8 cellular contexts compared by ENCODE assay signal in genomic region chr7:100271716-100272537, GRCh38. TPM values are rescaled to one million over a fixed set of nuclear protein-coding genes. Genes with fewer than 3 reads are reported as not detected.
A peak's percentile ranks its signal among the peaks of the same experiment; 100 is the strongest.
DNase-seq lines count a peak whose midpoint lies in the region; FAIRE-seq and TF ChIP-seq lines count a peak whose summit lies in the region.

No MANE protein-coding gene starts in this region.

- no peak overlapping the region for H2BK5ac ChIP-seq in H9 (ENCODE audit: insufficient read length, low read length)
- H2BK5ac ChIP-seq in neuronal stem cell (ENCODE audit: low read length) = no peak overlapping the region

- no CpG with 5 or more reads among the region's 101 CpGs for WGBS in H9 (ENCODE audit: extremely low coverage, insufficient read length, low lambda C conversion rate)
- no CpG with 5 or more reads among the region's 101 CpGs for WGBS in neuronal stem cell (ENCODE audit: extremely low coverage in 2 of 2, insufficient read length in 2 of 2, insufficient replicate concordance in 1 of 2), 2 donors

- H3K23ac ChIP-seq in H9 (ENCODE audit: insufficient read length, low read depth, low read length) (no peak overlapping the region), neuronal stem cell (ENCODE audit: low read depth, low read length, poor library complexity) (peak overlapping the region; percentile 65)

- peak; percentile 98 for DNase-seq in H9
- peak; percentile 90 for DNase-seq in MG63
- DNase-seq in SHP77 (lab: John Stamatoyannopoulos, UW) = peak; percentile 88 to 93
- peak; percentile 94 to 98 (median 96) for DNase-seq in activated naive CD4-positive, alpha-beta T cell (lab: John Stamatoyannopoulos, UW)
- DNase-seq in frontal cortex (ENCODE audit: low spot score in 2 of 2) = peak; percentile 85
- DNase-seq in neuronal stem cell (ENCODE audit: low spot score) = peak; percentile 97

- FAIRE-seq in G401.6 (lab: Jason Lieb, UNC) = peak; percentile 15
- no peak for FAIRE-seq in frontal cortex (lab: Jason Lieb, UNC)

- no peak overlapping the region for H4K8ac ChIP-seq in H9 (replicated peaks; ENCODE audit: insufficient read length, low read depth, low read length)
- no peak overlapping the region for H4K8ac ChIP-seq in neuronal stem cell (ENCODE audit: low read depth, low read length)

- H3K79me2 ChIP-seq in H9 (ENCODE audit: insufficient read depth, low read length) = no peaks in the 10 kb centered on the region; the same call in 1 of the 2 replicates

- H4K91ac ChIP-seq in H9 (ENCODE audit: insufficient read length, low read depth, low read length) (no peak overlapping the region), neuronal stem cell (ENCODE audit: low read depth, low read length, poor library complexity) (no peak overlapping the region)

- H3K4me1 ChIP-seq in H9 (ENCODE audit: insufficient read depth, low read length) = no peaks in the 10 kb centered on the region; the same call in 1 of the 2 replicates
- peaks cover 6 to 10% of the 10 kb centered on the region in 2 donors for H3K4me1 ChIP-seq in neuronal stem cell (ENCODE audit: control insufficient read depth in 2 of 2, insufficient read depth in 1 of 2, low read depth in 1 of 2, low read length in 2 of 2)
- peaks cover 0 to 18% (median 8%) of the 10 kb centered on the region in 5 donors for H3K4me1 ChIP-seq in subcutaneous abdominal adipose tissue (ENCODE audit: control insufficient read depth in 5 of 5, insufficient read depth in 5 of 5, low read length in 5 of 5)

- H3K27me3 Mint-ChIP-seq in H9 (ENCODE audit: low read depth) = peaks cover 6% of the 10 kb centered on the region

- H3K79me1 ChIP-seq in H9 (ENCODE audit: insufficient read depth, low read depth, low read length, poor library complexity, severe bottlenecking) = no peaks in the 10 kb centered on the region
- H3K79me1 ChIP-seq in neuronal stem cell (ENCODE audit: low read depth, low read length) = peaks cover 4% of the 10 kb centered on the region

- no peak overlapping the region for H2BK12ac ChIP-seq in H9 (ENCODE audit: insufficient read length, low read depth, low read length)
- no peak overlapping the region for H2BK12ac ChIP-seq in neuronal stem cell (ENCODE audit: low read length)

- H3K56ac ChIP-seq in H9 (ENCODE audit: insufficient read length, low read depth, low read length) = no peak overlapping the region

- no peak overlapping the region for H2AK5ac ChIP-seq in H9 (ENCODE audit: insufficient read length, low read length)
- H2AK5ac ChIP-seq in neuronal stem cell (ENCODE audit: low read depth, low read length) = no peak overlapping the region

- H2AFZ ChIP-seq in H9 (ENCODE audit: low read length) (no peak overlapping the region), neuronal stem cell (ENCODE audit: low read length) (peak overlapping the region; percentile 96)

- no peak overlapping the region for H3T11ph ChIP-seq in H9 (ENCODE audit: low read length)

- peak overlapping the region; percentile 79 to 95 for H3K4me3 Mint-ChIP-seq in H9

- H3K4me3 ChIP-seq in MG63 (peak overlapping the region; percentile 48), neuronal stem cell (ENCODE audit: low read length in 2 of 2) (peak overlapping the region; percentile 73 to 89), subcutaneous abdominal adipose tissue (ENCODE audit: low read depth in 1 of 5, low read length in 5 of 5) (peak overlapping the region; percentile 50 to 73 (median 65))

- H3K4me1 Mint-ChIP-seq in H9 = peaks cover 22 to 38% of the 10 kb centered on the region in 2 experiments

- no peaks in the 10 kb centered on the region for H3K9me3 Mint-ChIP-seq in H9

- H3K27ac ChIP-seq in H9 (ENCODE audit: insufficient read length, low read depth, low read length) = no peak overlapping the region
- peak overlapping the region; percentile 56 for H3K27ac ChIP-seq in neuronal stem cell (replicated peaks; ENCODE audit: low read length)
- no peak overlapping the region for H3K27ac ChIP-seq in subcutaneous abdominal adipose tissue (ENCODE audit: low read depth, low read length)

- no peak overlapping the region for H3K9ac ChIP-seq in H9 (ENCODE audit: extremely low read depth, insufficient read length, low read length)
- H3K9ac ChIP-seq in neuronal stem cell (ENCODE audit: low read depth, low read length, poor library complexity) = peak overlapping the region; percentile 77
- H3K9ac ChIP-seq in subcutaneous abdominal adipose tissue (ENCODE audit: low read length in 5 of 5) = peak overlapping the region in 3 of 5 donors; percentile 48 to 62 (median 58)

- H3K23me2 ChIP-seq in H9 (ENCODE audit: insufficient read length, low read depth, low read length, poor library complexity, severe bottlenecking) = peaks cover 5% of the 10 kb centered on the region

- H3K14ac ChIP-seq in H9 (ENCODE audit: insufficient read depth, low read length) = peak overlapping the region; percentile 39; the same call in 1 of the 2 replicates
- no peak overlapping the region for H3K14ac ChIP-seq in neuronal stem cell (ENCODE audit: low read length)

- H3K4me2 ChIP-seq in H9 (ENCODE audit: insufficient read depth, insufficient read length, low read length) (peak overlapping the region; percentile 50), neuronal stem cell (ENCODE audit: insufficient read depth, low read length, poor library complexity, severe bottlenecking) (peak overlapping the region; percentile 65)

- peak overlapping the region in 1 of 3 experiments; percentile 87; a peak in 2 of 7 replicates for H3K27ac Mint-ChIP-seq in H9

- H4K5ac ChIP-seq in H9 (ENCODE audit: insufficient read length, low read depth, low read length) = no peak overlapping the region

- no peaks in the 10 kb centered on the region for H3K9me3 ChIP-seq in H9 (ENCODE audit: control insufficient read depth, low read depth, low read length)
- H3K9me3 ChIP-seq in MG63 = no peaks in the 10 kb centered on the region
- H3K9me3 ChIP-seq in neuronal stem cell (replicated peaks in 1 of 2; ENCODE audit: control insufficient read depth in 2 of 2, insufficient read depth in 1 of 2, low read depth in 1 of 2, low read length in 2 of 2) = no peaks in the 10 kb centered on the region
- no peaks in the 10 kb centered on the region for H3K9me3 ChIP-seq in subcutaneous abdominal adipose tissue (ENCODE audit: control insufficient read depth in 5 of 5, low read length in 5 of 5)

- H3K27me3 ChIP-seq in H9 (ENCODE audit: insufficient read depth, low read length) (no peaks in the 10 kb centered on the region), MG63 (no peaks in the 10 kb centered on the region), neuronal stem cell (ENCODE audit: control insufficient read depth in 3 of 3, insufficient read depth in 3 of 3, low read depth in 1 of 3, low read length in 3 of 3) (no peaks in the 10 kb centered on the region), subcutaneous abdominal adipose tissue (ENCODE audit: control insufficient read depth in 5 of 5, insufficient read depth in 4 of 5, low read length in 5 of 5) (no peaks in the 10 kb centered on the region)

- H2BK120ac ChIP-seq in H9 (ENCODE audit: low read depth, low read length, poor library complexity, severe bottlenecking) (no peak overlapping the region), neuronal stem cell (ENCODE audit: low read depth, low read length) (no peak overlapping the region)

- TF ChIP-seq CTCF in H9 (conservative IDR thresholded peaks at IDR 0.05) = peak; percentile 34; the same call in 2 of the 3 replicates

- H2BK20ac ChIP-seq in H9 (ENCODE audit: low read depth, low read length, poor library complexity, severe bottlenecking) = no peak overlapping the region

- H3K36me3 ChIP-seq in MG63 (no peaks in the 10 kb centered on the region), neuronal stem cell (replicated peaks in 1 of 2; ENCODE audit: control insufficient read depth in 2 of 2, insufficient read depth in 2 of 2, low read length in 2 of 2) (peaks cover 1 to 3% of the 10 kb centered on the region in 2 donors), subcutaneous abdominal adipose tissue (ENCODE audit: control insufficient read depth in 5 of 5, insufficient read depth in 5 of 5, low read length in 5 of 5) (no peaks in the 10 kb centered on the region)

- H4K20me1 ChIP-seq in H9 (ENCODE audit: control insufficient read depth, insufficient read depth, insufficient read length) = no peaks in the 10 kb centered on the region

- H3K4ac ChIP-seq in H9 (ENCODE audit: low read depth, low read length) (no peak overlapping the region), neuronal stem cell (ENCODE audit: low read length) (no peak overlapping the region)

- H3K18ac ChIP-seq in H9 (ENCODE audit: insufficient read length, low read depth, low read length) = no peak overlapping the region
- peak overlapping the region; percentile 90 for H3K18ac ChIP-seq in neuronal stem cell (ENCODE audit: low read length)

- peaks cover 0 to 6% (median 1%) of the 10 kb centered on the region in 3 experiments; a peak in 3 of 7 replicates for H3K36me3 Mint-ChIP-seq in H9 (ENCODE audit: insufficient read depth in 1 of 3, low read depth in 3 of 3)

- H2BK15ac ChIP-seq in H9 (ENCODE audit: low read depth, low read length) (no peak overlapping the region), neuronal stem cell (ENCODE audit: low read length) (no peak overlapping the region)

RNA-seq across cellular contexts. Expression of gene SPDYE3, which starts 35.6 kb away (rescaled TPM):
- total RNA-seq in H9 (2021) (not detected in 2 replicates), frontal cortex (not detected)
- total RNA-seq in MG63 (2014; rRNA removed; shearing (Covaris generic); ENCODE audit: low replicate concordance) = not detected in 2 replicates
- not detected for polyA plus RNA-seq in neuronal stem cell (2013, experiment 1 of 2)
- not detected for polyA plus RNA-seq in neuronal stem cell (2013, experiment 2 of 2)

RNA-seq across cellular contexts. Expression of gene PVRIG, which starts 52.2 kb away (rescaled TPM):
- total RNA-seq in H9 (2021) (0.50 and 0.70 TPM in 2 replicates), frontal cortex (not detected)
- not detected in 2 replicates for total RNA-seq in MG63 (2014; rRNA removed; shearing (Covaris generic); ENCODE audit: low replicate concordance)
- not detected for polyA plus RNA-seq in neuronal stem cell (2013, experiment 1 of 2)
- polyA plus RNA-seq in neuronal stem cell (2013, experiment 2 of 2) = not detected
